Comparison of ENCODE assay signal across 20 cellular contexts in genomic region chr7:46163245-46163644, GRCh38.
DNase-seq lines count a peak whose midpoint lies in the region; ATAC-seq, FAIRE-seq and TF ChIP-seq lines count a peak whose summit lies in the region.
"Had no signal": no experiment of that assay in that cellular context is flagged by ENCODE, and none has a peak within 500 bp of the region (broad histone marks: within the 10 kb centered on the region; RNA-seq: fewer than 3 reads in every experiment).

No MANE protein-coding gene starts in this region.

- intact Hi-C loops in esophagus muscularis mucosa (cut with DNase I) = no loop called here

- no peaks in the 10 kb centered on the region for H3K4me1 Mint-ChIP-seq in natural killer cell treated with Interleukin-12 subunit alpha and Interleukin-12 subunit beta and Interleukin-15 and Interleukin-18, amount 100 ng/mL, for 72 hours (ENCODE audit: low read depth in 2 of 2)

- H3K27me3 ChIP-seq in esophagus muscularis mucosa = no peaks in the 10 kb centered on the region

- peaks cover 7% of the 10 kb centered on the region for H3K9me3 Mint-ChIP-seq in natural killer cell treated with Interleukin-12 subunit alpha and Interleukin-12 subunit beta and Interleukin-15 and Interleukin-18, amount 100 ng/mL, for 72 hours
- H3K9me3 Mint-ChIP-seq: HFFc6 had no signal

- CTCF ChIA-PET in A549 (lab: Yijun Ruan, JAX) = interaction anchor here (0.9 to 3.2 kb wide), 3 partner anchors 10 to 240 kb away, joined by 3 to 15 read pairs (median 3); partner anchors contain the start of gene IGFBP3

- H3K36me3 ChIP-seq in esophagus muscularis mucosa = no peaks in the 10 kb centered on the region

- peak overlapping the region; percentile 7; the same call in 1 of the 3 replicates for H3K4me2 ChIP-seq in A549
- H3K4me2 ChIP-seq: SK-N-SH had no signal

- FAIRE-seq in A549 (lab: Jason Lieb, UNC) = no peak
- FAIRE-seq: GM19239 had no signal

- DNase-seq in A549 (ENCODE audit: low read depth in 1 of 2, low spot score in 1 of 2) = no peak
- DNase-seq in DMS53 treated with DMSO at 0.1 percent for 48 hours (lab: John Stamatoyannopoulos, UW; ENCODE audit: unreplicated experiment) = peak; percentile 70
- DNase-seq in NCI-H526 treated with DMSO at 0.1 percent for 48 hours (lab: John Stamatoyannopoulos, UW) = peak; percentile 3
- DNase-seq in esophagus muscularis mucosa (ENCODE audit: extremely low spot score) = peak; percentile 74
- no peak for DNase-seq in natural killer cell treated with Interleukin-12 subunit alpha and Interleukin-12 subunit beta and Interleukin-15 and Interleukin-18, amount 100 ng/mL, for 72 hours (ENCODE audit: low spot score)
- DNase-seq in cortex of kidney (lab: John Stamatoyannopoulos, UW) = no peak
- DNase-seq in DMS79 treated with DMSO at 0.1 percent for 48 hours (lab: John Stamatoyannopoulos, UW) = no peak
- DNase-seq: C1 segment of cervical spinal cord, HFFc6, Karpas-422, MM.1S, NCI-H1930, NCI-H2227 treated with DMSO at 0.1 percent for 48 hours, NCI-H82, SK-N-SH, T-helper 1 cell had no signal

- H3K27ac ChIP-seq in A549 (no peak overlapping the region), esophagus muscularis mucosa (replicated peaks in 1 of 4) (no peak overlapping the region)

- ATAC-seq in A549 (no peak), HG03196 (IDR thresholded peaks at IDR 0.05; ENCODE audit: unreplicated experiment) (no peak)
- no peak for ATAC-seq in natural killer cell treated with Interleukin-12 subunit alpha and Interleukin-12 subunit beta and Interleukin-15 and Interleukin-18, amount 100 ng/mL, for 72 hours
- ATAC-seq: Panc1, Right ventricle myocardium inferior had no signal

- H3K36me3 Mint-ChIP-seq in natural killer cell treated with Interleukin-12 subunit alpha and Interleukin-12 subunit beta and Interleukin-15 and Interleukin-18, amount 100 ng/mL, for 72 hours = no peaks in the 10 kb centered on the region

- WGBS in A549 (ENCODE audit: missing lambda C conversion rate) = 78% methylated on average over 1 of the region's 1 CpG
- 89% methylated on average over 1 of the region's 1 CpG for WGBS in esophagus muscularis mucosa

- no peaks in the 10 kb centered on the region for H3K27me3 Mint-ChIP-seq in natural killer cell treated with Interleukin-12 subunit alpha and Interleukin-12 subunit beta and Interleukin-15 and Interleukin-18, amount 100 ng/mL, for 72 hours

- H3K4me3 ChIP-seq in A549 (no peak overlapping the region), esophagus muscularis mucosa (no peak overlapping the region)

- TF ChIP-seq CTCF in A549 (IDR thresholded peaks at IDR 0.05) (no peak), esophagus muscularis mucosa (IDR thresholded peaks at IDR 0.05) (no peak)

- H3K9me3 ChIP-seq in A549 (no peaks in the 10 kb centered on the region), esophagus muscularis mucosa (no peaks in the 10 kb centered on the region)
- H3K9me3 ChIP-seq: SK-N-SH had no signal

- POLR2A ChIA-PET in A549 (lab: Yijun Ruan, JAX) = no interaction called here

- H3K4me1 ChIP-seq in A549 = peaks cover 18% of the 10 kb centered on the region
- peaks cover 0 to 6% (median 0%) of the 10 kb centered on the region in 4 donors for H3K4me1 ChIP-seq in esophagus muscularis mucosa

- TF ChIP-seq POLR2A in A549 (IDR thresholded peaks at IDR 0.05; ENCODE audit: low read length) (no peak), esophagus muscularis mucosa (IDR thresholded peaks at IDR 0.05; ENCODE audit: low read depth) (no peak)

- no peak for TF ChIP-seq RAD21 in A549 (conservative IDR thresholded peaks at IDR 0.05 in 1 of 2, IDR thresholded peaks at IDR 0.05 in 1 of 2)

- TF ChIP-seq EP300 in A549 (IDR thresholded peaks at IDR 0.05) = no peak
- no peak for TF ChIP-seq EP300 in esophagus muscularis mucosa (IDR thresholded peaks at IDR 0.05)

- no peak overlapping the region for H3K4me3 Mint-ChIP-seq in natural killer cell treated with Interleukin-12 subunit alpha and Interleukin-12 subunit beta and Interleukin-15 and Interleukin-18, amount 100 ng/mL, for 72 hours
- H3K4me3 Mint-ChIP-seq: HFFc6 had no signal

- H3K27ac Mint-ChIP-seq in natural killer cell treated with Interleukin-12 subunit alpha and Interleukin-12 subunit beta and Interleukin-15 and Interleukin-18, amount 100 ng/mL, for 72 hours = no peak overlapping the region
- H3K27ac Mint-ChIP-seq: HFFc6 had no signal

TF ChIP-seq in A549, 52 proteins besides CTCF, POLR2A, EP300 and RAD21:
- TF ChIP-seq EHF (CRISPR knock-in tag; IDR thresholded peaks at IDR 0.05) (no peak), CHD2 (IDR thresholded peaks at IDR 0.05; ENCODE audit: low read length, partially characterized antibody) (no peak), HDAC2 (IDR thresholded peaks at IDR 0.05) (no peak), CHD4 (IDR thresholded peaks at IDR 0.05; ENCODE audit: borderline replicate concordance) (no peak), RARB (CRISPR knock-in tag; IDR thresholded peaks at IDR 0.05) (no peak), ATOH8 (CRISPR knock-in tag; IDR thresholded peaks at IDR 0.05; ENCODE audit: low read depth) (no peak), HOXB5 (CRISPR knock-in tag; IDR thresholded peaks at IDR 0.05) (no peak), ESRRA (IDR thresholded peaks at IDR 0.05; ENCODE audit: borderline replicate concordance, low read length) (no peak), PHF8 (IDR thresholded peaks at IDR 0.05; ENCODE audit: borderline replicate concordance, low read depth) (no peak)

Comparison
In these comparisons a context has a peak if more than half of its experiments do, and no peak if none do; other contexts are left out.
1. DNase-seq: peak in DMS53 treated with DMSO at 0.1 percent for 48 hours (single experiment), NCI-H526 treated with DMSO at 0.1 percent for 48 hours (single experiment) and esophagus muscularis mucosa (single experiment); none in A549 (0 of 2), natural killer cell treated with Interleukin-12 subunit alpha and Interleukin-12 subunit beta and Interleukin-15 and Interleukin-18, amount 100 ng/mL, for 72 hours (single experiment), cortex of kidney (single experiment) and DMS79 treated with DMSO at 0.1 percent for 48 hours (single experiment).